ENCODE assay signal across 8 cellular contexts in genomic region chr12:2739832-2740641, GRCh38. TPM values are rescaled to one million over a fixed set of nuclear protein-coding genes. Genes with fewer than 3 reads are reported as not detected.
DNase-seq lines count a peak whose midpoint lies in the region; ATAC-seq lines count a peak whose summit lies in the region.

No MANE protein-coding gene starts in this region.

- no peak for ATAC-seq in GM21528 (IDR thresholded peaks at IDR 0.05; ENCODE audit: low FRiP score, unreplicated experiment)

- DNase-seq in DMS 273 (lab: John Stamatoyannopoulos, UW; ENCODE audit: unreplicated experiment) = peak; percentile 47
- DNase-seq in DMS 273 treated with DMSO at 0.1 percent for 48 hours (lab: John Stamatoyannopoulos, UW) = no peak
- peak; percentile 31 for DNase-seq in SK-N-DZ (ENCODE audit: low spot score)
- peak; percentile 22 for DNase-seq in glomerular visceral epithelial cell (ENCODE audit: extremely low spot score)
- peak; percentile 76 for DNase-seq in superior temporal gyrus (ENCODE audit: extremely low spot score)
- DNase-seq in germinal center (ENCODE audit: low spot score) = no peak
- DNase-seq in NCI-H226 = no peak

RNA-seq across cellular contexts. Expression of gene FKBP4, which starts 54.7 kb away (rescaled TPM):
- 159 and 161 TPM in 2 replicates for polyA plus RNA-seq in SK-N-DZ (2014; cell fraction: cytosol; rRNA removed)
- 133 and 144 TPM in 2 replicates for polyA plus RNA-seq in SK-N-DZ (2014; cell fraction: nucleus; rRNA removed)

Comparison
In these comparisons a context has a peak if more than half of its experiments do, and no peak if none do; other contexts are left out.
1. DNase-seq: peak in DMS 273 (single experiment), SK-N-DZ (single experiment), glomerular visceral epithelial cell (single experiment) and superior temporal gyrus (single experiment); none in DMS 273 treated with DMSO at 0.1 percent for 48 hours (single experiment), germinal center (single experiment) and NCI-H226 (single experiment).